In the genomic region with DNA sequence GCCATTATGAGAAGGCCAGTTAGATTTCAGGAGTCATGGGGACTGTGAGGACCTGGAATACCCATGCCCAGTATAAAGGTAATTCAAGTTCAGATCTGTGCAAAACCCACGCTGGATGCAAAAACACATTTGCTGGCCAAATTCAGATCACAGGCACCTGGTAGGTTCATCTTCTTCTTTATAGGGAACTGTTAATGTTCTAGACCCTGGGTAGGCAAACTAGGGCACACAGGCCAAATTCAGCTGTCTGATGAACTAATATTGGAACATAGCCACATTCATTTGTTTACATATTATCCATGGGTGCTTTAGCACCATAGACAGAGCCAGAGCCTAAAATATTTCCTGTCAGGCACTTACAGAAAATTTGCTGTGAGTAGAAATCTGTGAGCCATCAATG, we compare ENCODE assay signal across 26 cellular contexts.
DNase-seq lines count a peak whose midpoint lies in the region; ATAC-seq and TF ChIP-seq lines count a peak whose summit lies in the region.
"Had no signal": no experiment of that assay in that cellular context is flagged by ENCODE, and none has a peak within 500 bp of the region (broad histone marks: within the 10 kb centered on the region; RNA-seq: fewer than 3 reads in every experiment).

No MANE protein-coding gene starts in this region.

- no peak overlapping the region for H3K9ac ChIP-seq in PC-3 (ENCODE audit: low read length)

- intact Hi-C loops in transverse colon (cut with DNase I; ENCODE audit: low total_unique reads) (no loop called here), PC-3 (cut with micrococcal nuclease) (no loop called here)

- H3K27ac ChIP-seq in VCaP (peak overlapping the region; percentile 24; the same call in 1 of the 2 replicates), transverse colon (peak overlapping the region in 1 of 4 donors; percentile 41), upper lobe of left lung (no peak overlapping the region), PC-3 (ENCODE audit: low read length) (no peak overlapping the region)
- H3K27ac ChIP-seq: coronary artery, heart right ventricle, SJSA1 had no signal

- no TSS peak for BruUV-seq in PC-3 (replicated peaks; lab: Mats Ljungman, UMichigan)

- no peaks in the 10 kb centered on the region for H4K20me1 ChIP-seq in PC-3 (ENCODE audit: low read length)

- no peaks in the 10 kb centered on the region for H3K9me3 ChIP-seq in transverse colon
- H3K9me3 ChIP-seq in upper lobe of left lung = no peaks in the 10 kb centered on the region
- H3K9me3 ChIP-seq in PC-3 (ENCODE audit: low read length) = peaks cover 3% of the 10 kb centered on the region; the same call in 1 of the 2 replicates
- H3K9me3 ChIP-seq: heart right ventricle, SJSA1 had no signal

- no peaks in the 10 kb centered on the region for H3K36me3 ChIP-seq in transverse colon
- H3K36me3 ChIP-seq in upper lobe of left lung = no peaks in the 10 kb centered on the region
- no peaks in the 10 kb centered on the region for H3K36me3 ChIP-seq in PC-3 (ENCODE audit: low read depth, low read length)
- H3K36me3 ChIP-seq: heart right ventricle, SJSA1 had no signal

- TF ChIP-seq CTCF in VCaP (conservative IDR thresholded peaks at IDR 0.05) = no peak
- TF ChIP-seq CTCF in transverse colon (IDR thresholded peaks at IDR 0.05) = no peak
- no peak for TF ChIP-seq CTCF in upper lobe of left lung (IDR thresholded peaks at IDR 0.05)
- no peak for TF ChIP-seq CTCF in PC-3 (conservative IDR thresholded peaks at IDR 0.05; ENCODE audit: low read depth, low read length)

- DNase-seq in G401 (ENCODE audit: low spot score) = peak; percentile 96
- peak; percentile 32 to 83 for DNase-seq in NCI-H2081 (lab: John Stamatoyannopoulos, UW)
- DNase-seq in transverse colon = no peak
- no peak for DNase-seq in upper lobe of left lung
- DNase-seq in SHP77 treated with DMSO at 0.1 percent for 48 hours (lab: John Stamatoyannopoulos, UW) = no peak
- DNase-seq in PC-3 = no peak
- DNase-seq: activated CD4-positive, alpha-beta memory T cell treated with anti-CD3 and anti-CD28 coated beads, Interleukin-2, amount 10 ng/mL, durations not matched to agents 7 days and 5 days; anterior cingulate cortex; effector memory CD4-positive, alpha-beta T cell; erythroblast; foreskin fibroblast; heart right ventricle; kidney glomerular epithelial cell; MM.1S; NCI-H187 treated with DMSO at 0.1 percent for 48 hours; NCI-H524; stimulated activated CD4-positive, alpha-beta T cell treated with anti-CD3 and anti-CD28 coated beads, Interleukin-1b, Interleukin-23, amount 100 ng/mL, for 48 hours; stimulated activated CD8-positive, alpha-beta memory T cell treated with anti-CD3 and anti-CD28 coated beads, Interleukin-4, amount 100 ng/mL, for 48 hours; stimulated activated naive CD8-positive, alpha-beta T cell treated with anti-CD3 and anti-CD28 coated beads, Interleukin-15, amount 100 ng/mL, for 72 hours had no signal

- CTCF ChIA-PET in PC-3 (lab: Charles Lee) = no interaction called here

- H3K79me2 ChIP-seq in PC-3 (ENCODE audit: low read length) = no peaks in the 10 kb centered on the region

- no peak for ATAC-seq in upper lobe of left lung (ENCODE audit: low FRiP score in 2 of 2)
- no peak for ATAC-seq in PC-3
- ATAC-seq: activated CD4-positive, CD25-positive, alpha-beta regulatory T cell treated with anti-CD3 and anti-CD28 coated beads, Interleukin-2, amount 50 U/mL, for 24 hours; heart right ventricle; stimulated activated naive CD8-positive, alpha-beta T cell treated with anti-CD3 and anti-CD28 coated beads, Interleukin-15, amount 100 ng/mL, for 72 hours had no signal

- no peaks in the 10 kb centered on the region for H3K27me3 ChIP-seq in transverse colon
- H3K27me3 ChIP-seq in upper lobe of left lung = no peaks in the 10 kb centered on the region
- no peaks in the 10 kb centered on the region for H3K27me3 ChIP-seq in PC-3 (ENCODE audit: low read length)
- H3K27me3 ChIP-seq: heart right ventricle, SJSA1 had no signal

- WGBS in transverse colon (ENCODE audit: low coverage in 1 of 2), 2 donors = 77% methylated on average over 1 of the region's 1 CpG; no CpG with 5 or more reads in 1 of the 2 donors
- WGBS in upper lobe of left lung, 2 donors = 90 to 100% methylated on average over 1 of the region's 1 CpG

- no peak overlapping the region for H2AFZ ChIP-seq in PC-3 (ENCODE audit: low read length)

- no peak overlapping the region for H3K4me2 ChIP-seq in PC-3 (ENCODE audit: low read length)
- H3K4me2 ChIP-seq: smooth muscle cell had no signal

- in situ Hi-C loops in G401 (cut with HindIII; ENCODE audit: low sequenced_read_pairs) = no loop called here
- in situ Hi-C loops in transverse colon (cut with MboI; ENCODE audit: low pct_ligation_motif_present in 1 of 4, low pct_unique_long_range_greater_than_20kb in 1 of 4, low sequenced_read_pairs in 3 of 4) = no loop called here

- H3K4me3 ChIP-seq in transverse colon (no peak overlapping the region), upper lobe of left lung (no peak overlapping the region), PC-3 (ENCODE audit: low read length) (no peak overlapping the region)
- H3K4me3 ChIP-seq: coronary artery, heart right ventricle, lung, SJSA1, smooth muscle cell had no signal

- TF ChIP-seq RAD21 in Ishikawa (IDR thresholded peaks at IDR 0.05; ENCODE audit: low read depth) = no peak

- H3K9me2 ChIP-seq in PC-3 (replicated peaks; ENCODE audit: low read length) = no peaks in the 10 kb centered on the region

- POLR2A ChIA-PET in PC-3 (lab: Charles Lee; ENCODE audit: unreplicated experiment) = no interaction called here

- H3K4me1 ChIP-seq in transverse colon (peaks cover 6 to 23% (median 15%) of the 10 kb centered on the region in 4 donors), upper lobe of left lung (peaks cover 20 to 52% (median 37%) of the 10 kb centered on the region in 4 donors), PC-3 (ENCODE audit: insufficient read depth, low read length) (no peaks in the 10 kb centered on the region)
- H3K4me1 ChIP-seq: SJSA1 had no signal

- TF ChIP-seq POLR2A in transverse colon (IDR thresholded peaks at IDR 0.05) (no peak), upper lobe of left lung (IDR thresholded peaks at IDR 0.05) (no peak)

- H3F3A ChIP-seq in PC-3 (ENCODE audit: low read length, unreplicated experiment) = no peaks in the 10 kb centered on the region

- TF ChIP-seq EP300 in Ishikawa (IDR thresholded peaks at IDR 0.05; ENCODE audit: borderline replicate concordance) (no peak), transverse colon (IDR thresholded peaks at IDR 0.05; ENCODE audit: low read depth) (no peak), upper lobe of left lung (IDR thresholded peaks at IDR 0.05) (no peak)

TF ChIP-seq in Ishikawa, 13 proteins besides CTCF, POLR2A, EP300 and RAD21:
- TF ChIP-seq, protein P1, sequence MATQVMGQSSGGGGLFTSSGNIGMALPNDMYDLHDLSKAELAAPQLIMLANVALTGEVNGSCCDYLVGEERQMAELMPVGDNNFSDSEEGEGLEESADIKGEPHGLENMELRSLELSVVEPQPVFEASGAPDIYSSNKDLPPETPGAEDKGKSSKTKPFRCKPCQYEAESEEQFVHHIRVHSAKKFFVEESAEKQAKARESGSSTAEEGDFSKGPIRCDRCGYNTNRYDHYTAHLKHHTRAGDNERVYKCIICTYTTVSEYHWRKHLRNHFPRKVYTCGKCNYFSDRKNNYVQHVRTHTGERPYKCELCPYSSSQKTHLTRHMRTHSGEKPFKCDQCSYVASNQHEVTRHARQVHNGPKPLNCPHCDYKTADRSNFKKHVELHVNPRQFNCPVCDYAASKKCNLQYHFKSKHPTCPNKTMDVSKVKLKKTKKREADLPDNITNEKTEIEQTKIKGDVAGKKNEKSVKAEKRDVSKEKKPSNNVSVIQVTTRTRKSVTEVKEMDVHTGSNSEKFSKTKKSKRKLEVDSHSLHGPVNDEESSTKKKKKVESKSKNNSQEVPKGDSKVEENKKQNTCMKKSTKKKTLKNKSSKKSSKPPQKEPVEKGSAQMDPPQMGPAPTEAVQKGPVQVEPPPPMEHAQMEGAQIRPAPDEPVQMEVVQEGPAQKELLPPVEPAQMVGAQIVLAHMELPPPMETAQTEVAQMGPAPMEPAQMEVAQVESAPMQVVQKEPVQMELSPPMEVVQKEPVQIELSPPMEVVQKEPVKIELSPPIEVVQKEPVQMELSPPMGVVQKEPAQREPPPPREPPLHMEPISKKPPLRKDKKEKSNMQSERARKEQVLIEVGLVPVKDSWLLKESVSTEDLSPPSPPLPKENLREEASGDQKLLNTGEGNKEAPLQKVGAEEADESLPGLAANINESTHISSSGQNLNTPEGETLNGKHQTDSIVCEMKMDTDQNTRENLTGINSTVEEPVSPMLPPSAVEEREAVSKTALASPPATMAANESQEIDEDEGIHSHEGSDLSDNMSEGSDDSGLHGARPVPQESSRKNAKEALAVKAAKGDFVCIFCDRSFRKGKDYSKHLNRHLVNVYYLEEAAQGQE (IDR thresholded peaks at IDR 0.05; ENCODE audit: low read depth) = peak; percentile 67
- TF ChIP-seq YY1 (IDR thresholded peaks at IDR 0.05; ENCODE audit: low read depth) = no peak

Comparison
In these comparisons a context has a peak if more than half of its experiments do, and no peak if none do; other contexts are left out.
1. DNase-seq: peak in G401 (single experiment) and NCI-H2081 (2 of 2); none in transverse colon (single experiment), upper lobe of left lung (0 of 2), SHP77 treated with DMSO at 0.1 percent for 48 hours (single experiment) and PC-3 (single experiment).